Comparison of ENCODE assay signal across 9 cellular contexts in genomic region chr9:114386361-114386885, GRCh38. TPM values are rescaled to one million over a fixed set of nuclear protein-coding genes. Genes with fewer than 3 reads are reported as not detected.
DNase-seq lines count a peak whose midpoint lies in the region; ATAC-seq and TF ChIP-seq lines count a peak whose summit lies in the region.
"Had no signal": no experiment of that assay in that cellular context is flagged by ENCODE, and none has a peak within 500 bp of the region (broad histone marks: within the 10 kb centered on the region; RNA-seq: fewer than 3 reads in every experiment).

No MANE protein-coding gene starts in this region.

- DNase-seq in CD8-positive, alpha-beta T cell = peak in 2 of 7 experiments; percentile 21 to 25
- DNase-seq in PC-9 (no peak), epithelial cell of proximal tubule (ENCODE audit: low read depth) (no peak), NCI-H2029 treated with DMSO at 0.1 percent for 48 hours (lab: John Stamatoyannopoulos, UW) (no peak), foreskin keratinocyte (no peak), KG1 (lab: John Stamatoyannopoulos, UW) (no peak)
- DNase-seq: NCI-H146 had no signal

- peak overlapping the region; percentile 58; the same call in 1 of the 2 replicates for H3K4me2 ChIP-seq in PC-9

- H3K9me3 ChIP-seq in CD8-positive, alpha-beta T cell (ENCODE audit: low read length) = no peaks in the 10 kb centered on the region
- H3K9me3 ChIP-seq in PC-9 (ENCODE audit: insufficient read depth, low read depth) = no peaks in the 10 kb centered on the region
- H3K9me3 ChIP-seq in neutrophil = no peaks in the 10 kb centered on the region

- H3K4me3 Mint-ChIP-seq in CD8-positive, alpha-beta T cell = peak overlapping the region; percentile 99

- no peaks in the 10 kb centered on the region for H3K79me2 ChIP-seq in PC-9 (ENCODE audit: low read depth)

- no peaks in the 10 kb centered on the region for H3K9me3 Mint-ChIP-seq in CD8-positive, alpha-beta T cell

- no peak overlapping the region for H2AFZ ChIP-seq in PC-9

- H3K4me1 ChIP-seq in CD8-positive, alpha-beta T cell (ENCODE audit: insufficient read depth, low read length) = peaks cover 72% of the 10 kb centered on the region
- H3K4me1 ChIP-seq in PC-9 (replicated peaks; ENCODE audit: insufficient read depth) = peaks cover 18% of the 10 kb centered on the region
- peaks cover 80 to 100% of the 10 kb centered on the region in 2 experiments for H3K4me1 ChIP-seq in neutrophil (ENCODE audit: control insufficient read depth in 1 of 2, insufficient read depth in 1 of 2, low read depth in 1 of 2, low read length in 1 of 2)
- peaks cover 8% of the 10 kb centered on the region for H3K4me1 ChIP-seq in foreskin keratinocyte

- H3K36me3 ChIP-seq in CD8-positive, alpha-beta T cell (ENCODE audit: insufficient read depth, low read length) = peaks cover 3% of the 10 kb centered on the region
- no peaks in the 10 kb centered on the region for H3K36me3 ChIP-seq in PC-9 (ENCODE audit: low read depth)
- H3K36me3 ChIP-seq in neutrophil = peaks cover 36% of the 10 kb centered on the region

- peaks cover 76% of the 10 kb centered on the region for H3K4me1 Mint-ChIP-seq in CD8-positive, alpha-beta T cell (ENCODE audit: low read depth)

- peaks cover 66% of the 10 kb centered on the region for H3K36me3 Mint-ChIP-seq in CD8-positive, alpha-beta T cell

- no peak for ATAC-seq in CD8-positive, alpha-beta T cell
- ATAC-seq in HG02678 (IDR thresholded peaks at IDR 0.05; ENCODE audit: unreplicated experiment) = no peak
- no peak for ATAC-seq in foreskin keratinocyte

- intact Hi-C loops in CD8-positive, alpha-beta T cell (cut with DNase I, micrococcal nuclease) = loop anchor here (2.0 to 10.0 kb wide), 3 partner anchors 14 to 538 kb away; partner anchors contain the start of gene ATP6V1G1 (in 1 of the 2)
- intact Hi-C loops in PC-9 (cut with micrococcal nuclease; ENCODE audit: unreplicated experiment) = no loop called here

- no TSS peak for BruUV-seq in PC-9 (replicated peaks; lab: Mats Ljungman, UMichigan)

- H3K27me3 ChIP-seq in CD8-positive, alpha-beta T cell (ENCODE audit: insufficient read depth, low read length) = no peaks in the 10 kb centered on the region
- H3K27me3 ChIP-seq in PC-9 (ENCODE audit: insufficient read depth, low read depth) (no peaks in the 10 kb centered on the region), neutrophil (no peaks in the 10 kb centered on the region), foreskin keratinocyte (no peaks in the 10 kb centered on the region)

- POLR2A ChIA-PET in CD8-positive, alpha-beta T cell (lab: Charles Lee) = interaction anchor here (1.5 to 15.8 kb wide), 8 partner anchors 10 to 205 kb away, joined by 6 to 535 read pairs (median 20); partner anchors contain the start of gene ATP6V1G1
- POLR2A ChIA-PET in PC-9 (lab: Charles Lee; ENCODE audit: unreplicated experiment) = no interaction called here

- CTCF ChIA-PET in CD8-positive, alpha-beta T cell (lab: Charles Lee) = interaction anchor here (0.8 to 6.6 kb wide), 15 partner anchors 10 to 267 kb away, joined by 3 to 67 read pairs (median 4); no protein-coding TSS in a partner anchor
- CTCF ChIA-PET in PC-9 (lab: Charles Lee) = no interaction called here

- peak overlapping the region; percentile 95 for H3K27ac Mint-ChIP-seq in CD8-positive, alpha-beta T cell

- no peak for TF ChIP-seq CTCF in CD8-positive, alpha-beta T cell (IDR thresholded peaks at IDR 0.05)
- TF ChIP-seq CTCF in PC-9 (conservative IDR thresholded peaks at IDR 0.05) (no peak), epithelial cell of proximal tubule (conservative IDR thresholded peaks at IDR 0.05; ENCODE audit: low read depth, low read length) (no peak), neutrophil (IDR thresholded peaks at IDR 0.05) (no peak), foreskin keratinocyte (conservative IDR thresholded peaks at IDR 0.05) (no peak)

- H3K27me3 Mint-ChIP-seq in CD8-positive, alpha-beta T cell (ENCODE audit: low read depth) = no peaks in the 10 kb centered on the region

- peak overlapping the region; percentile 90 for H3K27ac ChIP-seq in CD8-positive, alpha-beta T cell (ENCODE audit: low read depth, low read length)
- H3K27ac ChIP-seq in PC-9 (peak overlapping the region; percentile 75), neutrophil (peak overlapping the region; percentile 98), foreskin keratinocyte (no peak overlapping the region)

- peaks cover 8% of the 10 kb centered on the region; the same call in 1 of the 2 replicates for H3F3A ChIP-seq in PC-9 (ENCODE audit: insufficient read depth, low read depth)

- H3K9me2 ChIP-seq in PC-9 (ENCODE audit: insufficient read depth) = no peaks in the 10 kb centered on the region

- H4K20me1 ChIP-seq in PC-9 (ENCODE audit: insufficient read depth) = no peaks in the 10 kb centered on the region

- H3K4me3 ChIP-seq in CD8-positive, alpha-beta T cell (ENCODE audit: low read depth, low read length) = peak overlapping the region; percentile 89
- H3K4me3 ChIP-seq in PC-9 = no peak overlapping the region
- peak overlapping the region; percentile 51 for H3K4me3 ChIP-seq in epithelial cell of proximal tubule (ENCODE audit: low read depth, low read length)
- peak overlapping the region; percentile 77 to 80 for H3K4me3 ChIP-seq in neutrophil (ENCODE audit: low read depth in 1 of 2, low read length in 1 of 2)

RNA-seq across cellular contexts. Expression of gene AKNA, which starts 1.4 kb away (rescaled TPM):
- total RNA-seq in CD8-positive, alpha-beta T cell = 100 to 1,000 TPM; 249 to 269 TPM
- total RNA-seq in PC-9 (2021) = 11.5 and 14.4 TPM in 2 replicates
- 14.6 and 20.4 TPM in 2 replicates for total RNA-seq in epithelial cell of proximal tubule
- 5.4 and 7.9 TPM in 2 replicates for total RNA-seq in foreskin keratinocyte
- 4.0 and 5.8 TPM in 2 replicates for polyA plus RNA-seq in foreskin keratinocyte

RNA-seq across cellular contexts. Expression of gene ORM2, which starts 56.8 kb away (rescaled TPM):
- not detected for total RNA-seq in CD8-positive, alpha-beta T cell
- total RNA-seq in PC-9 (2021) (not detected in 2 replicates), epithelial cell of proximal tubule (not detected in 2 replicates), foreskin keratinocyte (not detected in 2 replicates)
- polyA plus RNA-seq in foreskin keratinocyte = not detected in 2 replicates

Comparison
In these comparisons a context has a peak if more than half of its experiments do, and no peak if none do; other contexts are left out.
1. RNA of gene AKNA, which starts 1.4 kb away (total RNA-seq): 249 to 269 TPM in CD8-positive, alpha-beta T cell; 14.6 to 20.4 TPM in epithelial cell of proximal tubule, 11.5 to 14.4 TPM in PC-9 and 5.4 to 7.9 TPM in foreskin keratinocyte; every median in the first group is over 10 times any median in the second.